ENCODE assay signal across 7 cellular contexts in genomic region chr1:6235302-6235680, GRCh38. TPM values are rescaled to one million over a fixed set of nuclear protein-coding genes. Genes with fewer than 3 reads are reported as not detected.
DNase-seq lines count a peak whose midpoint lies in the region; ATAC-seq lines count a peak whose summit lies in the region.

No MANE protein-coding gene starts in this region.

- H3K27me3 Mint-ChIP-seq in activated T-cell treated with anti-CD3 and anti-CD28 coated beads, Interleukin-2, amount 50 U/mL, for 72 hours (ENCODE audit: low read depth) = peaks cover 17% of the 10 kb centered on the region
- H3K27me3 Mint-ChIP-seq in immature natural killer cell (ENCODE audit: low read depth in 3 of 3) = peaks cover 3 to 18% (median 12%) of the 10 kb centered on the region in 3 donors

- peaks cover 2 to 6% of the 10 kb centered on the region in 2 donors for H3K36me3 Mint-ChIP-seq in activated T-cell treated with anti-CD3 and anti-CD28 coated beads, Interleukin-2, amount 50 U/mL, for 72 hours (ENCODE audit: insufficient read depth in 2 of 2)
- peaks cover 4 to 12% (median 7%) of the 10 kb centered on the region in 3 donors for H3K36me3 Mint-ChIP-seq in immature natural killer cell

- DNase-seq in activated T-cell treated with anti-CD3 and anti-CD28 coated beads, Interleukin-2, amount 50 U/mL, for 72 hours = peak in 1 of 2 donors; percentile 35
- DNase-seq in immature natural killer cell (no peak), D341Med (ENCODE audit: low spot score) (no peak), NCI-H1105 (lab: John Stamatoyannopoulos, UW) (no peak)
- peak; percentile 32 for DNase-seq in stimulated activated naive CD8-positive, alpha-beta T cell treated with anti-CD3 and anti-CD28 coated beads, Interleukin-15, Interleukin-2, amounts not matched to agents 100 U/mL and 50 U/mL, for 24 hours

- H3K27ac Mint-ChIP-seq in activated T-cell treated with anti-CD3 and anti-CD28 coated beads, Interleukin-2, amount 50 U/mL, for 72 hours = peak overlapping the region; percentile 43
- H3K27ac Mint-ChIP-seq in immature natural killer cell = peak overlapping the region in 4 of 6 donors; percentile 7 to 76 (median 30)

- H3K9me3 Mint-ChIP-seq in activated T-cell treated with anti-CD3 and anti-CD28 coated beads, Interleukin-2, amount 50 U/mL, for 72 hours = no peaks in the 10 kb centered on the region
- no peaks in the 10 kb centered on the region for H3K9me3 Mint-ChIP-seq in immature natural killer cell

- peak overlapping the region; percentile 89 to 90 for H3K4me3 Mint-ChIP-seq in activated T-cell treated with anti-CD3 and anti-CD28 coated beads, Interleukin-2, amount 50 U/mL, for 72 hours
- peak overlapping the region; percentile 82 to 88 (median 84) for H3K4me3 Mint-ChIP-seq in immature natural killer cell

- peaks cover 29% of the 10 kb centered on the region for H3K4me1 Mint-ChIP-seq in activated T-cell treated with anti-CD3 and anti-CD28 coated beads, Interleukin-2, amount 50 U/mL, for 72 hours (ENCODE audit: low read depth)
- H3K4me1 Mint-ChIP-seq in immature natural killer cell = peaks cover 17 to 21% of the 10 kb centered on the region in 2 donors

- ATAC-seq in GM19035 (IDR thresholded peaks at IDR 0.05; ENCODE audit: unreplicated experiment) (peak; percentile 32), HG03064 (IDR thresholded peaks at IDR 0.05; ENCODE audit: low read depth, unreplicated experiment) (peak; percentile 38)
- ATAC-seq in activated T-cell treated with anti-CD3 and anti-CD28 coated beads, Interleukin-2, amount 50 U/mL, for 72 hours (replicated peaks in 1 of 2) = peak in 1 of 2 donors; percentile 14
- ATAC-seq in stimulated activated naive CD8-positive, alpha-beta T cell treated with anti-CD3 and anti-CD28 coated beads, Interleukin-15, Interleukin-2, amounts not matched to agents 100 U/mL and 50 U/mL, for 24 hours = no peak

RNA-seq across cellular contexts. Expression of gene ICMT, which starts 0.5 kb away (rescaled TPM):
- total RNA-seq in activated T-cell treated with anti-CD3 and anti-CD28 coated beads, Interleukin-2, amount 50 U/mL, for 72 hours = 10 to 100 TPM; 39.5 to 46.9 TPM
- polyA plus RNA-seq in immature natural killer cell = 10 to 100 TPM; 17.3 to 30.7 (median 20.4) TPM

RNA-seq across cellular contexts. Expression of gene HES3, which starts 8.7 kb away (rescaled TPM):
- not detected for total RNA-seq in activated T-cell treated with anti-CD3 and anti-CD28 coated beads, Interleukin-2, amount 50 U/mL, for 72 hours
- polyA plus RNA-seq in immature natural killer cell = not detected

RNA-seq across cellular contexts. Expression of gene GPR153, which starts 25.6 kb away (rescaled TPM):
- 1 to 10 TPM in 1 of 2 donors, under 1 TPM in 1; 0.62 to 1.6 TPM for total RNA-seq in activated T-cell treated with anti-CD3 and anti-CD28 coated beads, Interleukin-2, amount 50 U/mL, for 72 hours
- polyA plus RNA-seq in immature natural killer cell = 1 to 10 TPM in 1 of 3 donors, under 1 TPM in 2; 0.58 to 1.5 (median 0.68) TPM

RNA-seq across cellular contexts. Expression of gene RNF207, which starts 29.4 kb away (rescaled TPM):
- 10 to 100 TPM in 1 of 2 donors, 1 to 10 TPM in 1; 9.5 to 14.9 TPM for total RNA-seq in activated T-cell treated with anti-CD3 and anti-CD28 coated beads, Interleukin-2, amount 50 U/mL, for 72 hours
- polyA plus RNA-seq in immature natural killer cell = 1 to 10 TPM in 1 of 3 donors, under 1 TPM in 1, not detected in 1; 0.19 to 3.0 TPM

RNA-seq across cellular contexts. Expression of gene RPL22, which starts 35.9 kb away (rescaled TPM):
- 100 to 1,000 TPM; 507 to 537 TPM for total RNA-seq in activated T-cell treated with anti-CD3 and anti-CD28 coated beads, Interleukin-2, amount 50 U/mL, for 72 hours
- polyA plus RNA-seq in immature natural killer cell = 100 to 1,000 TPM in 2 of 3 donors, 10 to 100 TPM in 1; 62.3 to 129 (median 124) TPM
